Comparison of ENCODE assay signal across 8 cellular contexts in the genomic region with DNA sequence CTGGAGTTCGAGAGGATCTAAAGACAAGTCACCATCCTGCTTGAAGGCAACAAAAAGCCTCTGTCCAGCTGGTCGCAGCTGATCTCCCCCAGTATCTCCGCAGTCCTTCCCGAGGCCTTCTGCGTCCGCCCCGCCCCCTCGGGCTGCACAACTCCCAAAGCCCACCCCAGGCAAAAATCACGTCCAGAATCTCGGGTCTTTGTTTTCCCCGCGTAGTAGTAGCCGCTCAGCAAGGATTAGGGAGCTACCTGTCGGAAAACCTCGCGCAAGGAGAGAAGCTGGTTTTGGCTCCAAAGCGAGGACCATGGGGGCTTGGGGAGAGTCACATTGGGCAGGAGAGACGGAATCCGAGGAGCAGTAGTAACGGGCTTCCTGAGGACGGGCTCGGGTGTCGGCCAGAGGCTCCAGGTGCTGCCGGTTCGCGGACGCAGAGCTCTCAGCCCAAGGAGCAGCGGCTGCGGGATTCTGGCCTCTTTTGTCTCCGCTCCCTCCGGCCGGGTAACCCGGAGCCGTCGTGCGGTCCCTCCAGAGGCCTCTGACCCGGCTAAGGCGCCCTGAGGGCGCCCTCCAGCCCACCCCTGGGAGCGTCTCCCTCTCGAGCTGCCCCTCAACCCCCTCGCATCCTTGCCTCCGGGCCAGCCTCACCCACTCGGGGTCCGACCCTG. TPM values are rescaled to one million over a fixed set of nuclear protein-coding genes. Genes with fewer than 3 reads are reported as not detected.
DNase-seq lines count a peak whose midpoint lies in the region; ATAC-seq and TF ChIP-seq lines count a peak whose summit lies in the region.

No MANE protein-coding gene starts in this region.

- H2AFZ ChIP-seq in GM23338, result peak overlapping the region; percentile 98

- H3K9me2 ChIP-seq in GM23338 (ENCODE audit: insufficient read depth), result no peaks in the 10 kb centered on the region

- H3K4me1 Mint-ChIP-seq in GM23338, result peaks cover 25% of the 10 kb centered on the region; the same call in 2 of the 3 replicates

- TF ChIP-seq CTCF in GM23338 (conservative IDR thresholded peaks at IDR 0.05; ENCODE audit: low read depth in 2 of 2), result no peak

- no peaks in the 10 kb centered on the region for H3K9me3 ChIP-seq in stomach smooth muscle (ENCODE audit: control insufficient read depth in 2 of 2, low read length in 2 of 2)

- DNase-seq in NCI-H748 (lab: John Stamatoyannopoulos, UW; ENCODE audit: unreplicated experiment), result peak; percentile 50
- no peak for DNase-seq in NCI-H748 treated with DMSO at 0.1 percent for 48 hours (lab: John Stamatoyannopoulos, UW)
- DNase-seq in GM23338 (ENCODE audit: low spot score), result peak; percentile 66
- DNase-seq in NCI-H2227 treated with DMSO at 0.1 percent for 48 hours (lab: John Stamatoyannopoulos, UW), result peak; percentile 1
- DNase-seq in caudate nucleus (lab: John Stamatoyannopoulos, UW), result peak in 9 of 61 donors; percentile 22 to 68 (median 51)
- peak; percentile 27 for DNase-seq in left colon
- DNase-seq in NCI-H524 treated with DMSO at 0.1 percent for 48 hours (lab: John Stamatoyannopoulos, UW), result no peak

- ATAC-seq in GM23338, result peak; percentile 62
- peak; percentile 64 for ATAC-seq in left colon

- H3K27ac Mint-ChIP-seq in GM23338, result peak overlapping the region; percentile 79

- H3K27me3 ChIP-seq in GM23338 (ENCODE audit: insufficient read depth) (no peaks in the 10 kb centered on the region), stomach smooth muscle (ENCODE audit: control insufficient read depth in 1 of 2, insufficient read depth in 2 of 2, low read length in 2 of 2) (no peaks in the 10 kb centered on the region)

- intact Hi-C loops in left colon (cut with DNase I, micrococcal nuclease), result no loop called here

- H3K9me3 Mint-ChIP-seq in GM23338, result no peaks in the 10 kb centered on the region

- peak overlapping the region; percentile 100 for H3K4me2 ChIP-seq in GM23338

- no peak overlapping the region for H3K27ac ChIP-seq in GM23338 (ENCODE audit: low read depth)
- peak overlapping the region; percentile 14 for H3K27ac ChIP-seq in caudate nucleus (ENCODE audit: low read depth, low read length)
- H3K27ac ChIP-seq in stomach smooth muscle (ENCODE audit: low read length), result no peak overlapping the region

- peak overlapping the region; percentile 69 to 90 for H3K9ac ChIP-seq in stomach smooth muscle (ENCODE audit: low read length in 2 of 2)

- H3K36me3 ChIP-seq in GM23338 (ENCODE audit: insufficient read depth) (peaks cover 21% of the 10 kb centered on the region; the same call in 1 of the 2 replicates), stomach smooth muscle (ENCODE audit: control insufficient read depth in 2 of 2, insufficient read depth in 2 of 2, low read length in 2 of 2) (peaks cover 19 to 22% of the 10 kb centered on the region in 2 donors)

- H3K27me3 Mint-ChIP-seq in GM23338 (ENCODE audit: insufficient read depth, low read depth, poor library complexity), result peaks cover 13% of the 10 kb centered on the region

- peaks cover 18% of the 10 kb centered on the region for H4K20me1 ChIP-seq in GM23338 (replicated peaks; ENCODE audit: insufficient read depth)

- H3K4me1 ChIP-seq in GM23338 (ENCODE audit: insufficient read depth), result peaks cover 15% of the 10 kb centered on the region
- peaks cover 25% of the 10 kb centered on the region for H3K4me1 ChIP-seq in stomach smooth muscle (ENCODE audit: control insufficient read depth, insufficient read depth, low read length)

- H3F3A ChIP-seq in GM23338 (replicated peaks; ENCODE audit: low read depth), result 0 out of 2 replicates have a peak, but pooled peaks cover 5% of the 10 kb centered on the region

- H3K36me3 Mint-ChIP-seq in GM23338 (ENCODE audit: low read depth), result peaks cover 46% of the 10 kb centered on the region

- H3K4me3 Mint-ChIP-seq in GM23338, result peak overlapping the region; percentile 99

- peaks cover 55% of the 10 kb centered on the region for H3K79me2 ChIP-seq in GM23338 (replicated peaks; ENCODE audit: insufficient read depth)

- H3K4me3 ChIP-seq in GM23338, result peak overlapping the region; percentile 99
- H3K4me3 ChIP-seq in stomach smooth muscle (ENCODE audit: low read length in 2 of 2), result peak overlapping the region; percentile 82 to 95

TF ChIP-seq in GM23338, 12 proteins besides CTCF, POLR2A, EP300 and RAD21 (continues in another document):
- TF ChIP-seq, protein P1, sequence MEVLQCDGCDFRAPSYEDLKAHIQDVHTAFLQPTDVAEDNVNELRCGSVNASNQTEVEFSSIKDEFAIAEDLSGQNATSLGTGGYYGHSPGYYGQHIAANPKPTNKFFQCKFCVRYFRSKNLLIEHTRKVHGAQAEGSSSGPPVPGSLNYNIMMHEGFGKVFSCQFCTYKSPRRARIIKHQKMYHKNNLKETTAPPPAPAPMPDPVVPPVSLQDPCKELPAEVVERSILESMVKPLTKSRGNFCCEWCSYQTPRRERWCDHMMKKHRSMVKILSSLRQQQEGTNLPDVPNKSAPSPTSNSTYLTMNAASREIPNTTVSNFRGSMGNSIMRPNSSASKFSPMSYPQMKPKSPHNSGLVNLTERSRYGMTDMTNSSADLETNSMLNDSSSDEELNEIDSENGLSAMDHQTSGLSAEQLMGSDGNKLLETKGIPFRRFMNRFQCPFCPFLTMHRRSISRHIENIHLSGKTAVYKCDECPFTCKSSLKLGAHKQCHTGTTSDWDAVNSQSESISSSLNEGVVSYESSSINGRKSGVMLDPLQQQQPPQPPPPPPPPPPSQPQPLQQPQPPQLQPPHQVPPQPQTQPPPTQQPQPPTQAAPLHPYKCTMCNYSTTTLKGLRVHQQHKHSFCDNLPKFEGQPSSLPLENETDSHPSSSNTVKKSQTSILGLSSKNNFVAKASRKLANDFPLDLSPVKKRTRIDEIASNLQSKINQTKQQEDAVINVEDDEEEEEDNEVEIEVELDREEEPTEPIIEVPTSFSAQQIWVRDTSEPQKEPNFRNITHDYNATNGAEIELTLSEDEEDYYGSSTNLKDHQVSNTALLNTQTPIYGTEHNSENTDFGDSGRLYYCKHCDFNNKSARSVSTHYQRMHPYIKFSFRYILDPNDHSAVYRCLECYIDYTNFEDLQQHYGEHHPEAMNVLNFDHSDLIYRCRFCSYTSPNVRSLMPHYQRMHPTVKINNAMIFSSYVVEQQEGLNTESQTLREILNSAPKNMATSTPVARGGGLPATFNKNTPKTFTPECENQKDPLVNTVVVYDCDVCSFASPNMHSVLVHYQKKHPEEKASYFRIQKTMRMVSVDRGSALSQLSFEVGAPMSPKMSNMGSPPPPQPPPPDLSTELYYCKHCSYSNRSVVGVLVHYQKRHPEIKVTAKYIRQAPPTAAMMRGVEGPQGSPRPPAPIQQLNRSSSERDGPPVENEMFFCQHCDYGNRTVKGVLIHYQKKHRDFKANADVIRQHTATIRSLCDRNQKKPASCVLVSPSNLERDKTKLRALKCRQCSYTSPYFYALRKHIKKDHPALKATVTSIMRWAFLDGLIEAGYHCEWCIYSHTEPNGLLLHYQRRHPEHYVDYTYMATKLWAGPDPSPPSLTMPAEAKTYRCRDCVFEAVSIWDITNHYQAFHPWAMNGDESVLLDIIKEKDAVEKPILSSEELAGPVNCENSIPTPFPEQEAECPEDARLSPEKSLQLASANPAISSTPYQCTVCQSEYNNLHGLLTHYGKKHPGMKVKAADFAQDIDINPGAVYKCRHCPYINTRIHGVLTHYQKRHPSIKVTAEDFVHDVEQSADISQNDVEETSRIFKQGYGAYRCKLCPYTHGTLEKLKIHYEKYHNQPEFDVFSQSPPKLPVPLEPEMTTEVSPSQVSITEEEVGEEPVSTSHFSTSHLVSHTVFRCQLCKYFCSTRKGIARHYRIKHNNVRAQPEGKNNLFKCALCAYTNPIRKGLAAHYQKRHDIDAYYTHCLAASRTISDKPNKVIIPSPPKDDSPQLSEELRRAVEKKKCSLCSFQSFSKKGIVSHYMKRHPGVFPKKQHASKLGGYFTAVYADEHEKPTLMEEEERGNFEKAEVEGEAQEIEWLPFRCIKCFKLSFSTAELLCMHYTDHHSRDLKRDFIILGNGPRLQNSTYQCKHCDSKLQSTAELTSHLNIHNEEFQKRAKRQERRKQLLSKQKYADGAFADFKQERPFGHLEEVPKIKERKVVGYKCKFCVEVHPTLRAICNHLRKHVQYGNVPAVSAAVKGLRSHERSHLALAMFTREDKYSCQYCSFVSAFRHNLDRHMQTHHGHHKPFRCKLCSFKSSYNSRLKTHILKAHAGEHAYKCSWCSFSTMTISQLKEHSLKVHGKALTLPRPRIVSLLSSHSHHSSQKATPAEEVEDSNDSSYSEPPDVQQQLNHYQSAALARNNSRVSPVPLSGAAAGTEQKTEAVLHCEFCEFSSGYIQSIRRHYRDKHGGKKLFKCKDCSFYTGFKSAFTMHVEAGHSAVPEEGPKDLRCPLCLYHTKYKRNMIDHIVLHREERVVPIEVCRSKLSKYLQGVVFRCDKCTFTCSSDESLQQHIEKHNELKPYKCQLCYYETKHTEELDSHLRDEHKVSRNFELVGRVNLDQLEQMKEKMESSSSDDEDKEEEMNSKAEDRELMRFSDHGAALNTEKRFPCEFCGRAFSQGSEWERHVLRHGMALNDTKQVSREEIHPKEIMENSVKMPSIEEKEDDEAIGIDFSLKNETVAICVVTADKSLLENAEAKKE (CRISPR knock-in tag; IDR thresholded peaks at IDR 0.05), result no peak
- TF ChIP-seq EZH2 (IDR thresholded peaks at IDR 0.05; ENCODE audit: low read depth, unreplicated experiment), result no peak

RNA-seq across cellular contexts. Expression of a gene that starts 0.4 kb away (rescaled TPM):
- 40.5 and 48.3 TPM in 2 replicates for total RNA-seq in GM23338 (2014; rRNA removed; shearing (Covaris generic))
- polyA plus RNA-seq in GM23338 (2016; fragmentation: Nextera tagmentation; extraction: Ambion mirVana), result 13.7 and 15.3 TPM in 2 replicates
- total RNA-seq in left colon, result 10 to 100 TPM; 28.6 to 29.6 TPM

RNA-seq across cellular contexts. Expression of a gene that starts 0.5 kb away (rescaled TPM):
- 11.4 and 18.0 TPM in 2 replicates for total RNA-seq in GM23338 (2014; rRNA removed; shearing (Covaris generic))
- 7.6 and 10.6 TPM in 2 replicates for polyA plus RNA-seq in GM23338 (2016; fragmentation: Nextera tagmentation; extraction: Ambion mirVana)
- 10 to 100 TPM; 18.6 to 23.7 TPM for total RNA-seq in left colon

RNA-seq across cellular contexts. Expression of a gene that starts 40.1 kb away (rescaled TPM):
- 6.0 and 7.1 TPM in 2 replicates for total RNA-seq in GM23338 (2014; rRNA removed; shearing (Covaris generic))
- 2.3 and 2.6 TPM in 2 replicates for polyA plus RNA-seq in GM23338 (2016; fragmentation: Nextera tagmentation; extraction: Ambion mirVana)
- total RNA-seq in left colon, result 1 to 10 TPM; 5.3 to 6.3 TPM

Comparison
In these comparisons a context has a peak if more than half of its experiments do, and no peak if none do; other contexts are left out.
1. DNase-seq: peak in NCI-H748 (single experiment), GM23338 (single experiment), NCI-H2227 treated with DMSO at 0.1 percent for 48 hours (single experiment) and left colon (2 of 2); none in NCI-H748 treated with DMSO at 0.1 percent for 48 hours (single experiment) and NCI-H524 treated with DMSO at 0.1 percent for 48 hours (single experiment).